1 cellular context compared by ENCODE assay signal in genomic region chr2:237125967-237126366, GRCh38.
TF ChIP-seq lines count a peak whose summit lies in the region.

No MANE protein-coding gene starts in this region.

TF ChIP-seq in IMR-90, 13 proteins besides CTCF, POLR2A, EP300 and RAD21:
- TF ChIP-seq RCOR1 (IDR thresholded peaks at IDR 0.05; ENCODE audit: insufficient replicate concordance, low read length) (no peak), RFX5 (IDR thresholded peaks at IDR 0.05; ENCODE audit: low read depth, low read length) (no peak)
